ENCODE assay signal across 8 cellular contexts in genomic region chr7:105677803-105678583, GRCh38.
DNase-seq lines count a peak whose midpoint lies in the region; ATAC-seq, FAIRE-seq and TF ChIP-seq lines count a peak whose summit lies in the region.

No MANE protein-coding gene starts in this region.

- FAIRE-seq in small intestine (lab: Jason Lieb, UNC): no peak

- H3K27ac ChIP-seq in colonic mucosa (peak overlapping the region; percentile 55), small intestine (ENCODE audit: low read depth in 1 of 2, low read length in 1 of 2) (peak overlapping the region in 1 of 2 donors; percentile 69)

- DNase-seq in T-helper 9 cell (peak; percentile 50), colonic mucosa (peak; percentile 67), small intestine (peak; percentile 60), NCI-H2196 (lab: John Stamatoyannopoulos, UW; ENCODE audit: unreplicated experiment) (no peak), DMS 273 (lab: John Stamatoyannopoulos, UW; ENCODE audit: unreplicated experiment) (no peak)

- peaks cover 24% of the 10 kb centered on the region for H3K4me1 ChIP-seq in colonic mucosa
- peaks cover 2 to 13% of the 10 kb centered on the region in 2 donors for H3K4me1 ChIP-seq in small intestine (ENCODE audit: control insufficient read depth in 2 of 2, insufficient read depth in 1 of 2, low read depth in 1 of 2, low read length in 1 of 2)

- H3K9me3 ChIP-seq in colonic mucosa (no peaks in the 10 kb centered on the region), small intestine (ENCODE audit: control insufficient read depth, low read depth) (no peaks in the 10 kb centered on the region)

- ATAC-seq in GM18873 (IDR thresholded peaks at IDR 0.05; ENCODE audit: low FRiP score, unreplicated experiment) (peak; percentile 60), HG03108 (IDR thresholded peaks at IDR 0.05; ENCODE audit: unreplicated experiment) (peak; percentile 47), SK-N-SH treated with all-trans-retinoic acid at 6 μM for 48 hours (no peak)

- WGBS in small intestine, 3 donors: 45 to 54% (median 48%) methylated on average over 11 of the region's 11 CpGs

- intact Hi-C loops in colonic mucosa (cut with DNase I): no loop called here

- H3K27me3 ChIP-seq in colonic mucosa: no peaks in the 10 kb centered on the region
- no peaks in the 10 kb centered on the region for H3K27me3 ChIP-seq in small intestine (ENCODE audit: control insufficient read depth in 2 of 2, insufficient read depth in 2 of 2, low read length in 2 of 2)

- H3K36me3 ChIP-seq in colonic mucosa (no peaks in the 10 kb centered on the region), small intestine (ENCODE audit: control insufficient read depth in 2 of 2, insufficient read depth in 2 of 2, low read length in 2 of 2) (no peaks in the 10 kb centered on the region)

- no peak for TF ChIP-seq CTCF in colonic mucosa (IDR thresholded peaks at IDR 0.05)

- H3K4me3 ChIP-seq in colonic mucosa (peak overlapping the region; percentile 20), small intestine (ENCODE audit: low read depth in 1 of 2, low read length in 2 of 2) (no peak overlapping the region)

- peak overlapping the region in 1 of 2 donors; percentile 75 for H3K9ac ChIP-seq in colonic mucosa (ENCODE audit: low read depth in 2 of 2, low read length in 2 of 2)

TF ChIP-seq in SK-N-SH treated with all-trans-retinoic acid at 6 μM for 48 hours, 23 proteins besides CTCF, POLR2A, EP300 and RAD21:
- no peak for TF ChIP-seq ZFP3 (CRISPR knock-in tag; IDR thresholded peaks at IDR 0.05)
- TF ChIP-seq PPARA (CRISPR knock-in tag; IDR thresholded peaks at IDR 0.05; ENCODE audit: borderline replicate concordance): no peak
- no peak for TF ChIP-seq ZC3H10 (CRISPR knock-in tag; IDR thresholded peaks at IDR 0.05)
- TF ChIP-seq GLIS3 (CRISPR knock-in tag; IDR thresholded peaks at IDR 0.05): no peak
- no peak for TF ChIP-seq RARB (CRISPR knock-in tag; IDR thresholded peaks at IDR 0.05)
- no peak for TF ChIP-seq ZNF70 (CRISPR knock-in tag; IDR thresholded peaks at IDR 0.05)
- TF ChIP-seq TCF4 (CRISPR knock-in tag; IDR thresholded peaks at IDR 0.05; ENCODE audit: borderline replicate concordance): no peak
- TF ChIP-seq ESRRG (CRISPR knock-in tag; IDR thresholded peaks at IDR 0.05): no peak
- no peak for TF ChIP-seq CSRNP3 (CRISPR knock-in tag; IDR thresholded peaks at IDR 0.05)
- no peak for TF ChIP-seq TSHZ2 (CRISPR knock-in tag; IDR thresholded peaks at IDR 0.05)
- TF ChIP-seq SNAI2 (CRISPR knock-in tag; IDR thresholded peaks at IDR 0.05): no peak
- TF ChIP-seq CSDC2 (CRISPR knock-in tag; IDR thresholded peaks at IDR 0.05): no peak

Comparison
In these comparisons a context has a peak if more than half of its experiments do, and no peak if none do; other contexts are left out.
1. DNase-seq: peak in T-helper 9 cell (single experiment), colonic mucosa (single experiment) and small intestine (single experiment); none in NCI-H2196 (single experiment) and DMS 273 (single experiment).